ENCODE assay signal across 20 cellular contexts in genomic region chr5:126975791-126976190, GRCh38. TPM values are rescaled to one million over a fixed set of nuclear protein-coding genes. Genes with fewer than 3 reads are reported as not detected.
A peak's percentile ranks its signal among the peaks of the same experiment; 100 is the strongest.
DNase-seq lines count a peak whose midpoint lies in the region; ATAC-seq and TF ChIP-seq lines count a peak whose summit lies in the region.
"Had no signal": no experiment of that assay in that cellular context is flagged by ENCODE, and none has a peak within 500 bp of the region (broad histone marks: within the 10 kb centered on the region; RNA-seq: fewer than 3 reads in every experiment).

No MANE protein-coding gene starts in this region.

- H3T11ph ChIP-seq in H9 (ENCODE audit: low read length) = no peak overlapping the region

- peak overlapping the region; percentile 42 for H3K27ac ChIP-seq in BLaER1
- H3K27ac ChIP-seq in H9 (ENCODE audit: insufficient read length, low read depth, low read length) = no peak overlapping the region
- H3K27ac ChIP-seq in right atrium auricular region = no peak overlapping the region
- no peak overlapping the region for H3K27ac ChIP-seq in aorta (ENCODE audit: low read depth in 1 of 2, low read length in 2 of 2)
- H3K27ac ChIP-seq: epithelial cell of prostate, GM23248, Peyer's patch had no signal

- H4K20me1 ChIP-seq in BLaER1 (peaks cover 30% of the 10 kb centered on the region), H9 (ENCODE audit: control insufficient read depth, insufficient read depth, insufficient read length) (no peaks in the 10 kb centered on the region)

- H3K18ac ChIP-seq in H9 (ENCODE audit: insufficient read length, low read depth, low read length) = no peak overlapping the region

- ATAC-seq in aorta (ENCODE audit: low FRiP score) (no peak), GM21381 (IDR thresholded peaks at IDR 0.05; ENCODE audit: unreplicated experiment) (no peak)
- ATAC-seq: HepG2 had no signal

- H2BK12ac ChIP-seq in H9 (ENCODE audit: insufficient read length, low read depth, low read length) = no peak overlapping the region

- H3K4ac ChIP-seq in H9 (ENCODE audit: low read depth, low read length) = no peak overlapping the region

- H3K23ac ChIP-seq in H9 (ENCODE audit: insufficient read length, low read depth, low read length) = no peak overlapping the region

- no peaks in the 10 kb centered on the region for H3K79me2 ChIP-seq in H9 (ENCODE audit: insufficient read depth, low read length)

- H3K27me3 ChIP-seq in BLaER1 = no peaks in the 10 kb centered on the region
- no peaks in the 10 kb centered on the region for H3K27me3 ChIP-seq in H9 (ENCODE audit: insufficient read depth, low read length)
- H3K27me3 ChIP-seq in right atrium auricular region = no peaks in the 10 kb centered on the region
- H3K27me3 ChIP-seq in aorta (ENCODE audit: control insufficient read depth in 1 of 2, insufficient read depth in 2 of 2, low read length in 1 of 2) = no peaks in the 10 kb centered on the region
- H3K27me3 ChIP-seq: heart left ventricle, Peyer's patch had no signal

- no peak overlapping the region for H3K4me3 ChIP-seq in BLaER1
- no peak overlapping the region for H3K4me3 ChIP-seq in right atrium auricular region
- H3K4me3 ChIP-seq in aorta (ENCODE audit: low read length in 2 of 2) = no peak overlapping the region
- H3K4me3 ChIP-seq: GM23248, heart left ventricle, Peyer's patch had no signal

- no peaks in the 10 kb centered on the region for H3K79me1 ChIP-seq in H9 (ENCODE audit: insufficient read depth, low read depth, low read length, poor library complexity, severe bottlenecking)

- no peaks in the 10 kb centered on the region; a peak in 2 of 7 replicates for H3K36me3 Mint-ChIP-seq in H9 (ENCODE audit: insufficient read depth in 1 of 3, low read depth in 3 of 3)

- no peak overlapping the region for H2BK120ac ChIP-seq in H9 (ENCODE audit: low read depth, low read length, poor library complexity, severe bottlenecking)

- H3K14ac ChIP-seq in H9 (ENCODE audit: insufficient read depth, low read length) = no peak overlapping the region

- no peaks in the 10 kb centered on the region for H3K23me2 ChIP-seq in H9 (ENCODE audit: insufficient read length, low read depth, low read length, poor library complexity, severe bottlenecking)

- no peaks in the 10 kb centered on the region for H3K9me3 ChIP-seq in BLaER1
- H3K9me3 ChIP-seq in H9 (ENCODE audit: control insufficient read depth, low read depth, low read length) = no peaks in the 10 kb centered on the region
- no peaks in the 10 kb centered on the region for H3K9me3 ChIP-seq in right atrium auricular region
- no peaks in the 10 kb centered on the region for H3K9me3 ChIP-seq in aorta (ENCODE audit: control insufficient read depth, low read length)
- H3K9me3 ChIP-seq: heart left ventricle, Peyer's patch had no signal

- no peak overlapping the region for H2BK15ac ChIP-seq in H9 (ENCODE audit: low read depth, low read length)

- intact Hi-C loops in aorta (cut with DNase I) = no loop called here

- H3K36me3 ChIP-seq in BLaER1 (peaks cover 30% of the 10 kb centered on the region), right atrium auricular region (no peaks in the 10 kb centered on the region), aorta (ENCODE audit: control insufficient read depth in 1 of 2, insufficient read depth in 2 of 2, low read length in 1 of 2) (no peaks in the 10 kb centered on the region)
- H3K36me3 ChIP-seq: heart left ventricle, Peyer's patch had no signal

- no peak overlapping the region for H2BK20ac ChIP-seq in H9 (ENCODE audit: low read depth, low read length, poor library complexity, severe bottlenecking)

- peak overlapping the region; percentile 11 to 70 (median 11); a peak in 3 of 7 replicates for H3K27ac Mint-ChIP-seq in H9
- H3K27ac Mint-ChIP-seq: activated naive CD8-positive, alpha-beta T cell treated with anti-CD3 and anti-CD28 coated beads, Interleukin-2, amount 10 ng/mL, durations not matched to agents 7 days and 5 days; progenitor cell of endocrine pancreas; T-helper 1 cell treated with Interleukin-12 subunit alpha and Interleukin-12 subunit beta and Interleukin-4 antibody, amounts not matched to agents 30 μg/mL and 1 μg/mL, for 36 hours had no signal

- H4K8ac ChIP-seq in H9 (replicated peaks; ENCODE audit: insufficient read length, low read depth, low read length) = no peak overlapping the region

- H4K5ac ChIP-seq in H9 (ENCODE audit: insufficient read length, low read depth, low read length) = no peak overlapping the region

- no peak overlapping the region for H2AK5ac ChIP-seq in H9 (ENCODE audit: insufficient read length, low read length)

- no peak overlapping the region for H3K4me3 Mint-ChIP-seq in H9
- H3K4me3 Mint-ChIP-seq: activated naive CD8-positive, alpha-beta T cell treated with anti-CD3 and anti-CD28 coated beads, Interleukin-2, amount 10 ng/mL, durations not matched to agents 7 days and 5 days; neural crest cell; T-helper 1 cell treated with Interleukin-12 subunit alpha and Interleukin-12 subunit beta and Interleukin-4 antibody, amounts not matched to agents 30 μg/mL and 1 μg/mL, for 36 hours had no signal

- H3K4me2 ChIP-seq in BLaER1 (peak overlapping the region; percentile 70), H9 (ENCODE audit: insufficient read depth, insufficient read length, low read length) (no peak overlapping the region)

- H3K4me1 Mint-ChIP-seq in H9 = peaks cover 32 to 40% of the 10 kb centered on the region in 2 experiments

- no peaks in the 10 kb centered on the region for H3K9me3 Mint-ChIP-seq in H9
- H3K9me3 Mint-ChIP-seq: activated naive CD8-positive, alpha-beta T cell treated with anti-CD3 and anti-CD28 coated beads, Interleukin-2, amount 10 ng/mL, durations not matched to agents 7 days and 5 days; neural crest cell; T-helper 1 cell treated with Interleukin-12 subunit alpha and Interleukin-12 subunit beta and Interleukin-4 antibody, amounts not matched to agents 30 μg/mL and 1 μg/mL, for 36 hours had no signal

- DNase-seq in H9 (no peak), NCI-H345 treated with DMSO at 0.1 percent for 48 hours (lab: John Stamatoyannopoulos, UW; ENCODE audit: unreplicated experiment) (peak; percentile 40), myocyte (ENCODE audit: low read depth) (peak; percentile 66), middle frontal gyrus (ENCODE audit: extremely low spot score, low spot score) (no peak), right atrium auricular region (ENCODE audit: low spot score) (no peak), aorta (no peak)
- DNase-seq: activated CD4-positive, alpha-beta T cell treated with anti-CD3 and anti-CD28 coated beads for 48 hours; activated naive CD8-positive, alpha-beta T cell treated with anti-CD3 and anti-CD28 coated beads, Interleukin-2, amount 10 ng/mL, durations not matched to agents 7 days and 5 days; cerebellar nuclear complex; GM23248; heart left ventricle; NCI-H446; Peyer's patch had no signal

- H3K4me1 ChIP-seq in BLaER1 (peaks cover 86% of the 10 kb centered on the region), H9 (ENCODE audit: insufficient read depth, low read length) (peaks cover 10% of the 10 kb centered on the region), right atrium auricular region (peaks cover 0 to 27% of the 10 kb centered on the region in 2 donors), aorta (ENCODE audit: control insufficient read depth in 1 of 2, insufficient read depth in 2 of 2, low read length in 2 of 2) (no peaks in the 10 kb centered on the region)

- H2BK5ac ChIP-seq in H9 (ENCODE audit: insufficient read length, low read length) = no peak overlapping the region

- no peak for TF ChIP-seq CTCF in H9 (conservative IDR thresholded peaks at IDR 0.05)
- TF ChIP-seq CTCF in right atrium auricular region (IDR thresholded peaks at IDR 0.05) = no peak

- no peak overlapping the region for H2AFZ ChIP-seq in H9 (ENCODE audit: low read length)
- H2AFZ ChIP-seq: GM23248 had no signal

- H3K27me3 Mint-ChIP-seq in H9 (ENCODE audit: low read depth) = no peaks in the 10 kb centered on the region
- H3K27me3 Mint-ChIP-seq: activated naive CD8-positive, alpha-beta T cell treated with anti-CD3 and anti-CD28 coated beads, Interleukin-2, amount 10 ng/mL, durations not matched to agents 7 days and 5 days; progenitor cell of endocrine pancreas had no signal

- H3K9ac ChIP-seq in BLaER1 (peak overlapping the region; percentile 40; the same call in 1 of the 2 replicates), H9 (ENCODE audit: extremely low read depth, insufficient read length, low read length) (no peak overlapping the region)
- H3K9ac ChIP-seq: GM23248 had no signal

- no peak overlapping the region for H4K91ac ChIP-seq in H9 (ENCODE audit: insufficient read length, low read depth, low read length)

- no peak overlapping the region for H3K56ac ChIP-seq in H9 (ENCODE audit: insufficient read length, low read depth, low read length)

RNA-seq across cellular contexts. Expression of gene MARCHF3, which starts 54.6 kb away (rescaled TPM):
- total RNA-seq in H9 (2021) (17.7 and 23.1 TPM in 2 replicates), myocyte (5.5 and 12.6 TPM in 2 replicates), right atrium auricular region (10 to 100 TPM; 14.5 to 19.7 TPM), aorta (10 to 100 TPM; 21.1 to 23.1 TPM)
- 7.9 TPM for polyA plus RNA-seq in myocyte (2012)
- under 1 TPM; 0.38 to 0.82 TPM for polyA plus RNA-seq in aorta

Comparison
In these comparisons a context has a peak if more than half of its experiments do, and no peak if none do; other contexts are left out.
1. DNase-seq: peak in NCI-H345 treated with DMSO at 0.1 percent for 48 hours (single experiment) and myocyte (single experiment); none in H9 (single experiment), middle frontal gyrus (single experiment), right atrium auricular region (single experiment) and aorta (0 of 2).